In genomic region chr14:64541971-64542838, GRCh38 we compare ENCODE assay signal across 1 cellular context.
TF ChIP-seq lines count a peak whose summit lies in the region.

No MANE protein-coding gene starts in this region.

TF ChIP-seq in endothelial cell of umbilical vein, 7 proteins besides CTCF, POLR2A, EP300 and RAD21:
- no peak for TF ChIP-seq JUN (IDR thresholded peaks at IDR 0.05; ENCODE audit: borderline replicate concordance, insufficient read depth, insufficient read length, low read depth)
- TF ChIP-seq MYC (IDR thresholded peaks at IDR 0.05; ENCODE audit: low read depth, low read length) = no peak
- peak; percentile 97 for TF ChIP-seq EZH2 (IDR thresholded peaks at IDR 0.05; ENCODE audit: borderline replicate concordance, low read depth, low read length, severe bottlenecking)
